In genomic region chr12:106301241-106301610, GRCh38 we compare ENCODE assay signal across 9 cellular contexts. TPM values are rescaled to one million over a fixed set of nuclear protein-coding genes. Genes with fewer than 3 reads are reported as not detected.
DNase-seq lines count a peak whose midpoint lies in the region; ATAC-seq, FAIRE-seq and TF ChIP-seq lines count a peak whose summit lies in the region.
"Had no signal": no experiment of that assay in that cellular context is flagged by ENCODE, and none has a peak within 500 bp of the region (broad histone marks: within the 10 kb centered on the region; RNA-seq: fewer than 3 reads in every experiment).

No MANE protein-coding gene starts in this region.

- DNase-seq in activated CD8-positive, alpha-beta memory T cell treated with anti-CD3 and anti-CD28 coated beads, Interleukin-2, amount 10 ng/mL, durations not matched to agents 7 days and 5 days, result no peak
- no peak for DNase-seq in activated CD8-positive, alpha-beta memory T cell treated with anti-CD3 and anti-CD28 coated beads for 24 hours
- DNase-seq in adipocyte (ENCODE audit: low read depth), result peak; percentile 58
- no peak for DNase-seq in keratinocyte (ENCODE audit: low read depth, low spot score)
- DNase-seq in suprapubic skin (ENCODE audit: low spot score in 2 of 2), result no peak
- DNase-seq in HCEC 1CT, result no peak
- no peak for DNase-seq in kidney

- peak overlapping the region; percentile 87 for H3K27ac Mint-ChIP-seq in activated CD8-positive, alpha-beta memory T cell treated with anti-CD3 and anti-CD28 coated beads, Interleukin-2, amount 10 ng/mL, durations not matched to agents 7 days and 5 days

- H2AFZ ChIP-seq in keratinocyte (ENCODE audit: control insufficient read depth, low read length), result peak overlapping the region; percentile 64

- H3K9ac ChIP-seq in adipocyte (ENCODE audit: low read length) (peak overlapping the region; percentile 84), keratinocyte (ENCODE audit: control insufficient read depth, extremely low read depth, insufficient read depth, low read length) (peak overlapping the region; percentile 82), kidney (ENCODE audit: low read length in 2 of 2) (no peak overlapping the region)

- peak overlapping the region; percentile 84 for H3K4me3 Mint-ChIP-seq in activated CD8-positive, alpha-beta memory T cell treated with anti-CD3 and anti-CD28 coated beads, Interleukin-2, amount 10 ng/mL, durations not matched to agents 7 days and 5 days

- H3K4me3 ChIP-seq in adipocyte (ENCODE audit: low read length) (peak overlapping the region; percentile 88), keratinocyte (ENCODE audit: control insufficient read depth in 2 of 3, extremely low read depth in 1 of 3, insufficient read depth in 2 of 3, low read depth in 1 of 3, low read length in 3 of 3) (no peak overlapping the region), suprapubic skin (peak overlapping the region; percentile 100), kidney (ENCODE audit: low read length in 2 of 2) (peak overlapping the region in 1 of 2 donors; percentile 93)

- TF ChIP-seq POLR2A in suprapubic skin (IDR thresholded peaks at IDR 0.05), result no peak

- dilution Hi-C loops in keratinocyte (cut with MboI; ENCODE audit: extremely low pct_ligation_motif_present, low sequenced_read_pairs), result no loop called here

- peak overlapping the region; percentile 77 for H3K27ac ChIP-seq in keratinocyte (ENCODE audit: control insufficient read depth, insufficient read depth, low read length)
- peak overlapping the region; percentile 100 for H3K27ac ChIP-seq in suprapubic skin
- peak overlapping the region in 1 of 2 donors; percentile 81 for H3K27ac ChIP-seq in kidney (ENCODE audit: low read depth in 2 of 2, low read length in 2 of 2)

- H3K9me1 ChIP-seq in keratinocyte (ENCODE audit: control insufficient read depth, extremely low read depth, insufficient read depth, low read length), result no peaks in the 10 kb centered on the region

- no peaks in the 10 kb centered on the region for H3K27me3 ChIP-seq in adipocyte (replicated peaks; ENCODE audit: control insufficient read depth, insufficient read depth, low read length)
- no peaks in the 10 kb centered on the region for H3K27me3 ChIP-seq in keratinocyte (ENCODE audit: control insufficient read depth, extremely low read depth, insufficient read depth, low read length)
- no peaks in the 10 kb centered on the region for H3K27me3 ChIP-seq in suprapubic skin

- no peaks in the 10 kb centered on the region for H3K36me3 ChIP-seq in adipocyte (ENCODE audit: control insufficient read depth, insufficient read depth, low read length, severe bottlenecking)
- no peaks in the 10 kb centered on the region for H3K36me3 ChIP-seq in keratinocyte (ENCODE audit: control insufficient read depth in 2 of 2, extremely low read depth in 1 of 2, insufficient read depth in 2 of 2, low read length in 2 of 2)
- H3K36me3 ChIP-seq in suprapubic skin, result no peaks in the 10 kb centered on the region
- H3K36me3 ChIP-seq in kidney (ENCODE audit: control insufficient read depth in 1 of 2, insufficient read depth in 2 of 2, low read length in 2 of 2), result no peaks in the 10 kb centered on the region

- intact Hi-C loops in kidney (cut with DNase I), result no loop called here

- H3K4me1 Mint-ChIP-seq in activated CD8-positive, alpha-beta memory T cell treated with anti-CD3 and anti-CD28 coated beads, Interleukin-2, amount 10 ng/mL, durations not matched to agents 7 days and 5 days, result peaks cover 22% of the 10 kb centered on the region

- WGBS in suprapubic skin, result 5% methylated on average over 1 of the region's 1 CpG

- CTCF ChIA-PET in activated CD8-positive, alpha-beta memory T cell treated with anti-CD3 and anti-CD28 coated beads, Interleukin-2, amount 10 ng/mL, durations not matched to agents 7 days and 5 days (lab: Charles Lee), result interaction anchor here (1.1 to 1.8 kb wide), 5 partner anchors 19 to 77 kb away, joined by 3 to 9 read pairs (median 6); partner anchors contain the start of gene POLR3B

- TF ChIP-seq CTCF in keratinocyte (optimal IDR thresholded peaks at IDR 0.05 in 1 of 3, IDR thresholded peaks at IDR 0.05 in 1 of 3, conservative IDR thresholded peaks at IDR 0.05 in 1 of 3; ENCODE audit: extremely low read depth in 1 of 3, insufficient read depth in 2 of 3, low read length in 3 of 3) (no peak), suprapubic skin (IDR thresholded peaks at IDR 0.05) (no peak), kidney (IDR thresholded peaks at IDR 0.05; ENCODE audit: borderline replicate concordance, extremely low read depth, insufficient read depth) (no peak)

- no peak for TF ChIP-seq EP300 in suprapubic skin (IDR thresholded peaks at IDR 0.05)

- no peaks in the 10 kb centered on the region for H3K9me3 Mint-ChIP-seq in activated CD8-positive, alpha-beta memory T cell treated with anti-CD3 and anti-CD28 coated beads, Interleukin-2, amount 10 ng/mL, durations not matched to agents 7 days and 5 days (ENCODE audit: low read depth)

- H3K27me3 Mint-ChIP-seq in activated CD8-positive, alpha-beta memory T cell treated with anti-CD3 and anti-CD28 coated beads, Interleukin-2, amount 10 ng/mL, durations not matched to agents 7 days and 5 days, result no peaks in the 10 kb centered on the region

- H3K4me2 ChIP-seq in keratinocyte (ENCODE audit: control insufficient read depth, extremely low read depth, insufficient read depth, low read depth, low read length), result peak overlapping the region; percentile 71

- H3K36me3 Mint-ChIP-seq in activated CD8-positive, alpha-beta memory T cell treated with anti-CD3 and anti-CD28 coated beads, Interleukin-2, amount 10 ng/mL, durations not matched to agents 7 days and 5 days, result no peaks in the 10 kb centered on the region

- no peaks in the 10 kb centered on the region for H4K20me1 ChIP-seq in keratinocyte (ENCODE audit: control insufficient read depth, extremely low read depth, insufficient read depth, low read length)

- H3K9me3 ChIP-seq in adipocyte (ENCODE audit: control insufficient read depth, low read length) (no peaks in the 10 kb centered on the region), keratinocyte (ENCODE audit: control insufficient read depth, low read depth, low read length) (no peaks in the 10 kb centered on the region), suprapubic skin (no peaks in the 10 kb centered on the region), kidney (ENCODE audit: control insufficient read depth in 1 of 2, low read length in 2 of 2) (no peaks in the 10 kb centered on the region)

- H3K4me1 ChIP-seq in adipocyte (ENCODE audit: control insufficient read depth, insufficient read depth, low read length) (peaks cover 44% of the 10 kb centered on the region), keratinocyte (ENCODE audit: control insufficient read depth, extremely low read depth, insufficient read depth, low read length) (peaks cover 16% of the 10 kb centered on the region), suprapubic skin (peaks cover 63% of the 10 kb centered on the region), kidney (ENCODE audit: control insufficient read depth in 1 of 2, insufficient read depth in 1 of 2, low read depth in 1 of 2, low read length in 2 of 2) (peaks cover 0 to 12% of the 10 kb centered on the region in 2 donors)

- H3K79me2 ChIP-seq in keratinocyte (ENCODE audit: control insufficient read depth, insufficient read depth, low read length), result no peaks in the 10 kb centered on the region

- no peak for ATAC-seq in activated CD8-positive, alpha-beta memory T cell treated with anti-CD3 and anti-CD28 coated beads, Interleukin-2, amount 10 ng/mL, durations not matched to agents 7 days and 5 days
- no peak for ATAC-seq in HG03565 (IDR thresholded peaks at IDR 0.05; ENCODE audit: unreplicated experiment)

- FAIRE-seq in keratinocyte (lab: Jason Lieb, UNC) (no peak), kidney (lab: Jason Lieb, UNC) (no peak)
- FAIRE-seq: endometrium had no signal

RNA-seq across cellular contexts. Expression of gene TCP11L2, which starts 1.3 kb away (rescaled TPM):
- total RNA-seq in activated CD8-positive, alpha-beta memory T cell treated with anti-CD3 and anti-CD28 coated beads, Interleukin-2, amount 10 ng/mL, durations not matched to agents 7 days and 5 days, result 1 to 10 TPM; 6.4 to 6.8 TPM
- polyA plus RNA-seq in keratinocyte (5.4 to 6.5 TPM (median 6.1 TPM) in 3 replicates), kidney (ENCODE audit: insufficient read depth, low read depth, low replicate concordance) (2.3 TPM)
- polyA plus RNA-seq in keratinocyte (2011; ENCODE audit: low read depth), result 20.0 TPM
- 2.8 and 4.4 TPM in 2 replicates for polyA plus RNA-seq in keratinocyte (2011; cell fraction: cytosol; rRNA removed)
- 11.5 and 13.0 TPM in 2 replicates for polyA plus RNA-seq in keratinocyte (2011; cell fraction: nucleus; rRNA removed)
- 3.4 and 28.2 TPM in 2 replicates for polyA plus RNA-seq in keratinocyte (2012; ENCODE audit: low replicate concordance)
- polyA minus RNA-seq in keratinocyte, result 14.2 to 24.7 TPM (median 15.7 TPM) in 3 replicates
- polyA minus RNA-seq in keratinocyte (2011; cell fraction: cytosol; rRNA and poly(A)+ RNA removed), result 11.7 TPM
- polyA minus RNA-seq in keratinocyte (2011; cell fraction: nucleus; rRNA and poly(A)+ RNA removed), result 15.3 and 24.2 TPM in 2 replicates
- total RNA-seq in suprapubic skin (10 to 100 TPM; 38.1 to 70.6 (median 61.2) TPM), kidney (34.5 TPM)

RNA-seq across cellular contexts. Expression of gene CKAP4, which starts 53.4 kb away (rescaled TPM):
- 1 to 10 TPM; 1.1 to 3.7 TPM for total RNA-seq in activated CD8-positive, alpha-beta memory T cell treated with anti-CD3 and anti-CD28 coated beads, Interleukin-2, amount 10 ng/mL, durations not matched to agents 7 days and 5 days
- polyA plus RNA-seq in keratinocyte (84.5 to 123 TPM (median 84.7 TPM) in 3 replicates), kidney (ENCODE audit: insufficient read depth, low read depth, low replicate concordance) (29.2 TPM)
- 49.3 TPM for polyA plus RNA-seq in keratinocyte (2011; ENCODE audit: low read depth)
- 52.1 and 54.3 TPM in 2 replicates for polyA plus RNA-seq in keratinocyte (2011; cell fraction: cytosol; rRNA removed)
- polyA plus RNA-seq in keratinocyte (2011; cell fraction: nucleus; rRNA removed), result 152 and 168 TPM in 2 replicates
- polyA plus RNA-seq in keratinocyte (2012; ENCODE audit: low replicate concordance), result 70.8 and 113 TPM in 2 replicates
- 44.2 to 50.5 TPM (median 48.9 TPM) in 3 replicates for polyA minus RNA-seq in keratinocyte
- 72.3 TPM for polyA minus RNA-seq in keratinocyte (2011; cell fraction: cytosol; rRNA and poly(A)+ RNA removed)
- polyA minus RNA-seq in keratinocyte (2011; cell fraction: nucleus; rRNA and poly(A)+ RNA removed), result 102 and 139 TPM in 2 replicates
- total RNA-seq in suprapubic skin (10 to 100 TPM; 38.5 to 75.3 (median 58.7) TPM), kidney (43.0 TPM)

RNA-seq across cellular contexts. Expression of gene POLR3B, which starts 56.3 kb away (rescaled TPM):
- total RNA-seq in activated CD8-positive, alpha-beta memory T cell treated with anti-CD3 and anti-CD28 coated beads, Interleukin-2, amount 10 ng/mL, durations not matched to agents 7 days and 5 days, result 1 to 10 TPM; 3.7 to 6.3 TPM
- polyA plus RNA-seq in keratinocyte, result 9.1 to 13.9 TPM (median 12.3 TPM) in 3 replicates
- 5.9 TPM for polyA plus RNA-seq in keratinocyte (2011; ENCODE audit: low read depth)
- 5.6 and 9.7 TPM in 2 replicates for polyA plus RNA-seq in keratinocyte (2011; cell fraction: cytosol; rRNA removed)
- 13.4 and 16.8 TPM in 2 replicates for polyA plus RNA-seq in keratinocyte (2011; cell fraction: nucleus; rRNA removed)
- polyA plus RNA-seq in keratinocyte (2012; ENCODE audit: low replicate concordance), result 4.8 and 11.4 TPM in 2 replicates
- 5.8 to 23.4 TPM (median 15.6 TPM) in 3 replicates for polyA minus RNA-seq in keratinocyte
- 8.1 TPM for polyA minus RNA-seq in keratinocyte (2011; cell fraction: cytosol; rRNA and poly(A)+ RNA removed)
- polyA minus RNA-seq in keratinocyte (2011; cell fraction: nucleus; rRNA and poly(A)+ RNA removed), result 13.5 and 24.7 TPM in 2 replicates
- total RNA-seq in suprapubic skin, result 10 to 100 TPM in 3 of 4 donors, 1 to 10 TPM in 1; 9.6 to 14.6 (median 12.6) TPM
- 9.7 TPM for total RNA-seq in kidney
- polyA plus RNA-seq in kidney (ENCODE audit: insufficient read depth, low read depth, low replicate concordance), result 5.2 TPM

Comparison
In these comparisons a context has a peak if more than half of its experiments do, and no peak if none do; other contexts are left out.
1. H3K4me3 ChIP-seq: peak in adipocyte (single experiment) and suprapubic skin (single experiment); none in keratinocyte (0 of 3).
2. H3K9ac ChIP-seq: peak in adipocyte (single experiment) and keratinocyte (single experiment); none in kidney (0 of 2).